Comparison of ENCODE assay signal across 8 cellular contexts in genomic region chr1:212566522-212567479, GRCh38. TPM values are rescaled to one million over a fixed set of nuclear protein-coding genes. Genes with fewer than 3 reads are reported as not detected.
A peak's percentile ranks its signal among the peaks of the same experiment; 100 is the strongest.
DNase-seq lines count a peak whose midpoint lies in the region; ATAC-seq and TF ChIP-seq lines count a peak whose summit lies in the region.

No MANE protein-coding gene starts in this region.

- no peak overlapping the region for H3K4me3 ChIP-seq in lung

- ATAC-seq in HG02852 (IDR thresholded peaks at IDR 0.05; ENCODE audit: unreplicated experiment) (peak; percentile 98), lung (ENCODE audit: insufficient read depth, low FRiP score) (peak; percentile 91)

- peaks cover 5% of the 10 kb centered on the region in 2 donors for H3K4me1 ChIP-seq in lung (ENCODE audit: control insufficient read depth in 2 of 2, insufficient read depth in 2 of 2, low read length in 2 of 2)

- H3K27ac ChIP-seq in lung (ENCODE audit: low read depth in 1 of 2, low read length in 1 of 2) = peak overlapping the region; percentile 58 to 91

- WGBS in lung, 2 donors = 4 to 9% methylated on average over 16 of the region's 16 CpGs

- no peaks in the 10 kb centered on the region for H3K9me3 ChIP-seq in lung (ENCODE audit: control insufficient read depth in 2 of 2, insufficient read depth in 1 of 2, low read length in 1 of 2)

- H3K27me3 ChIP-seq in lung (ENCODE audit: control insufficient read depth, insufficient read depth) = no peaks in the 10 kb centered on the region

- no peaks in the 10 kb centered on the region for H3K36me3 ChIP-seq in lung (ENCODE audit: control insufficient read depth in 2 of 2, insufficient read depth in 2 of 2, low read length in 2 of 2)

- no peak for TF ChIP-seq CTCF in lung (IDR thresholded peaks at IDR 0.05; ENCODE audit: control extremely low read depth, extremely low read depth)

- DNase-seq in SKM-1 treated with dmso at 0.1 percent for 144 hours (lab: John Stamatoyannopoulos, UW; ENCODE audit: unreplicated experiment) (peak; percentile 55), SKM-1 (lab: John Stamatoyannopoulos, UW; ENCODE audit: unreplicated experiment) (no peak), NCI-H187 treated with DMSO at 0.1 percent for 48 hours (lab: John Stamatoyannopoulos, UW) (peak; percentile 39), UCSD-AML1 (lab: John Stamatoyannopoulos, UW; ENCODE audit: unreplicated experiment) (peak; percentile 29), cerebellum (ENCODE audit: low spot score) (peak; percentile 18), lung (ENCODE audit: low spot score) (no peak)
- peak; percentile 20 for DNase-seq in stimulated activated CD8-positive, alpha-beta memory T cell treated with anti-CD3 and anti-CD28 coated beads, Interleukin-12 subunit alpha, Interleukin-12 subunit beta, amount 100 ng/mL, for 1 hour (ENCODE audit: low read depth)

RNA-seq across cellular contexts. Expression of gene ATF3, which starts 41.8 kb away (rescaled TPM):
- total RNA-seq in cerebellum (1.5 TPM), lung (10 to 100 TPM; 15.9 to 44.1 TPM)
- 10 to 100 TPM; 22.3 to 26.5 TPM for polyA plus RNA-seq in lung

Comparison
In these comparisons a context has a peak if more than half of its experiments do, and no peak if none do; other contexts are left out.
1. DNase-seq: peak in SKM-1 treated with dmso at 0.1 percent for 144 hours (single experiment), NCI-H187 treated with DMSO at 0.1 percent for 48 hours (single experiment), UCSD-AML1 (single experiment), cerebellum (single experiment) and stimulated activated CD8-positive, alpha-beta memory T cell treated with anti-CD3 and anti-CD28 coated beads, Interleukin-12 subunit alpha, Interleukin-12 subunit beta, amount 100 ng/mL, for 1 hour (single experiment); none in SKM-1 (single experiment) and lung (single experiment).